21 cellular contexts compared by ENCODE assay signal in genomic region chr6:10745116-10745515, GRCh38. TPM values are rescaled to one million over a fixed set of nuclear protein-coding genes. Genes with fewer than 3 reads are reported as not detected.
"Had no signal": no experiment of that assay in that cellular context is flagged by ENCODE, and none has a peak within 500 bp of the region (broad histone marks: within the 10 kb centered on the region; RNA-seq: fewer than 3 reads in every experiment).

No MANE protein-coding gene starts in this region.

- H3K27me3 ChIP-seq: dorsolateral prefrontal cortex, tibial artery had no signal

- H3K9me3 ChIP-seq: lower lobe of right lung, tibial artery had no signal

- H3K27ac Mint-ChIP-seq: activated naive CD8-positive, alpha-beta T cell treated with anti-CD3 and anti-CD28 coated beads, Interleukin-2, amount 50 U/mL, for 24 hours; activated T-helper 2 cell treated with anti-CD3 and anti-CD28 coated beads, Interferon-gamma antibody, Interleukin-2, Interleukin-4, amounts not matched to agents 10 μg/mL and 5 μg/mL and 100 μg/mL, durations not matched to agents 14 hours and 24 hours and 36 hours; natural killer cell had no signal

- H3K4me3 ChIP-seq: dorsolateral prefrontal cortex, lower lobe of right lung, tibial artery had no signal

- DNase-seq: activated CD4-positive, alpha-beta T cell treated with anti-CD3 and anti-CD28 coated beads, Interleukin-2, amount 50 U/mL, for 48 hours; activated naive CD4-positive, alpha-beta T cell treated with Interleukin-2 at 50 U/mL for 16 hours; activated naive CD8-positive, alpha-beta T cell treated with anti-CD3 and anti-CD28 coated beads, Interleukin-2, amount 50 U/mL, for 24 hours; aorta; dorsolateral prefrontal cortex; foreskin fibroblast; hippocampal formation; left cardiac atrium; lower lobe of right lung; natural killer cell; stimulated activated CD4-positive, alpha-beta T cell treated with anti-CD3 and anti-CD28 coated beads, Interleukin-1b, Interleukin-23, amount 100 ng/mL, for 48 hours; stimulated activated CD8-positive, alpha-beta memory T cell treated with anti-CD3 and anti-CD28 coated beads, Interleukin-4, amount 100 ng/mL, for 48 hours; stimulated activated naive CD4-positive, alpha-beta T cell; substantia nigra; T-cell; tibial artery; WERI-Rb-1 had no signal

- FAIRE-seq: bronchial epithelial cell, islet of Langerhans, urothelium cell line had no signal

- H3K36me3 Mint-ChIP-seq: natural killer cell had no signal

- H3K9me3 Mint-ChIP-seq: activated naive CD8-positive, alpha-beta T cell treated with anti-CD3 and anti-CD28 coated beads, Interleukin-2, amount 50 U/mL, for 24 hours; activated T-helper 2 cell treated with anti-CD3 and anti-CD28 coated beads, Interferon-gamma antibody, Interleukin-2, Interleukin-4, amounts not matched to agents 10 μg/mL and 5 μg/mL and 100 μg/mL, durations not matched to agents 14 hours and 24 hours and 36 hours; natural killer cell; T-cell had no signal

- H3K27me3 Mint-ChIP-seq: activated naive CD8-positive, alpha-beta T cell treated with anti-CD3 and anti-CD28 coated beads, Interleukin-2, amount 50 U/mL, for 24 hours; T-cell had no signal

- H3K4me3 Mint-ChIP-seq: activated naive CD8-positive, alpha-beta T cell treated with anti-CD3 and anti-CD28 coated beads, Interleukin-2, amount 50 U/mL, for 24 hours; natural killer cell had no signal

- H3K27ac ChIP-seq: lower lobe of right lung, tibial artery had no signal

RNA-seq across cellular contexts. Expression of gene C6orf52, which starts 50.7 kb away (rescaled TPM):
- total RNA-seq: left cardiac atrium had no signal
